Comparison of ENCODE assay signal across 1 cellular context in the genomic region with DNA sequence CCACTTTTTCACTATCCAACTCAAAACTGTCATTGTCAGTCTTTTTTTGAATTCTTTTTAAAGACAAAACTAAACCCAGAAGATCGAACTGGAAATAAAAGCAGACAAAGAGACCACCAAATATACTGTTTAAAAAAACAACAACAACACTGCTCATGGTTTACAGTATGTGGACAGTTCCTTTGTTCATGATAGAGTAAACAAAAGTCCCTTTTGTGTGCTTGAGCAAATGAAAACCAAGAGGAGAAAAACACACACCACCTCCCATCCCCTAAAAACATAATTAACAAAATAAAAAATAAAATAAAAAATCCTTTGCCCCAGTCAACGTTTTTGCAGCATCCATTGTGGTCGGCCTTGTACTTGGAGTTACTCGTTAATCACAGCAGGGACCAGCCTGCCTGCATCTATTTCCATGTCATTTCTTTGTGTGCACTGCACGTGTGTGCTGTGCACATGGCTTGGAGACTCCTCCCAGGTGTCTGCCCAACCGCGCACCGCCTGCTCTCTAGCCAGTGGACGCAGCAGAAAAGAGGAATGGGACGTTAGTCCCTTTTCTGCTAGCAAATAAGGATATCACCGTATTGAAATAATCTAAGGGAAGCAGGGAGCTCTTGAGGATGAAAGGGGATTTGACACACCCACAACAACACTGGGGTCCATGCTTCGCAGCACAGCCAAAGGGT.
TF ChIP-seq lines count a peak whose summit lies in the region.

No MANE protein-coding gene starts in this region.

TF ChIP-seq in WTC11, 78 proteins besides CTCF, POLR2A, EP300 and RAD21:
- TF ChIP-seq FOXJ3 (CRISPR knock-in tag; IDR thresholded peaks at IDR 0.05; ENCODE audit: borderline replicate concordance), result no peak
- TF ChIP-seq GTF2I (CRISPR knock-in tag; conservative IDR thresholded peaks at IDR 0.05), result no peak
- no peak for TF ChIP-seq TCF7 (CRISPR knock-in tag; IDR thresholded peaks at IDR 0.05; ENCODE audit: low read depth)
- TF ChIP-seq ZNF263 (CRISPR knock-in tag; IDR thresholded peaks at IDR 0.05; ENCODE audit: low read depth), result no peak
- TF ChIP-seq, protein P1, sequence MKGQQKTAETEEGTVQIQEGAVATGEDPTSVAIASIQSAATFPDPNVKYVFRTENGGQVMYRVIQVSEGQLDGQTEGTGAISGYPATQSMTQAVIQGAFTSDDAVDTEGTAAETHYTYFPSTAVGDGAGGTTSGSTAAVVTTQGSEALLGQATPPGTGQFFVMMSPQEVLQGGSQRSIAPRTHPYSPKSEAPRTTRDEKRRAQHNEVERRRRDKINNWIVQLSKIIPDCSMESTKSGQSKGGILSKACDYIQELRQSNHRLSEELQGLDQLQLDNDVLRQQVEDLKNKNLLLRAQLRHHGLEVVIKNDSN (CRISPR knock-in tag; IDR thresholded peaks at IDR 0.05), result no peak
- TF ChIP-seq, protein P2, sequence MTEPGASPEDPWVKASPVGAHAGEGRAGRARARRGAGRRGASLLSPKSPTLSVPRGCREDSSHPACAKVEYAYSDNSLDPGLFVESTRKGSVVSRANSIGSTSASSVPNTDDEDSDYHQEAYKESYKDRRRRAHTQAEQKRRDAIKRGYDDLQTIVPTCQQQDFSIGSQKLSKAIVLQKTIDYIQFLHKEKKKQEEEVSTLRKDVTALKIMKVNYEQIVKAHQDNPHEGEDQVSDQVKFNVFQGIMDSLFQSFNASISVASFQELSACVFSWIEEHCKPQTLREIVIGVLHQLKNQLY (CRISPR knock-in tag; IDR thresholded peaks at IDR 0.05), result no peak
- TF ChIP-seq, protein P3, sequence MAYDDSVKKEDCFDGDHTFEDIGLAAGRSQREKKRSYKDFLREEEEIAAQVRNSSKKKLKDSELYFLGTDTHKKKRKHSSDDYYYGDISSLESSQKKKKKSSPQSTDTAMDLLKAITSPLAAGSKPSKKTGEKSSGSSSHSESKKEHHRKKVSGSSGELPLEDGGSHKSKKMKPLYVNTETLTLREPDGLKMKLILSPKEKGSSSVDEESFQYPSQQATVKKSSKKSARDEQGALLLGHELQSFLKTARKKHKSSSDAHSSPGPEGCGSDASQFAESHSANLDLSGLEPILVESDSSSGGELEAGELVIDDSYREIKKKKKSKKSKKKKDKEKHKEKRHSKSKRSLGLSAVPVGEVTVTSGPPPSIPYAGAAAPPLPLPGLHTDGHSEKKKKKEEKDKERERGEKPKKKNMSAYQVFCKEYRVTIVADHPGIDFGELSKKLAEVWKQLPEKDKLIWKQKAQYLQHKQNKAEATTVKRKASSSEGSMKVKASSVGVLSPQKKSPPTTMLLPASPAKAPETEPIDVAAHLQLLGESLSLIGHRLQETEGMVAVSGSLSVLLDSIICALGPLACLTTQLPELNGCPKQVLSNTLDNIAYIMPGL (CRISPR knock-in tag; IDR thresholded peaks at IDR 0.05), result no peak
- TF ChIP-seq GABPB1 (CRISPR knock-in tag; IDR thresholded peaks at IDR 0.05), result no peak
- no peak for TF ChIP-seq GRHL2 (CRISPR knock-in tag; IDR thresholded peaks at IDR 0.05; ENCODE audit: insufficient replicate concordance, severe bottlenecking)
- no peak for TF ChIP-seq ZNF317 (CRISPR knock-in tag; IDR thresholded peaks at IDR 0.05; ENCODE audit: borderline replicate concordance, low read depth)
- TF ChIP-seq ZNF671 (CRISPR knock-in tag; IDR thresholded peaks at IDR 0.05), result no peak
- no peak for TF ChIP-seq RELA (CRISPR knock-in tag; IDR thresholded peaks at IDR 0.05; ENCODE audit: borderline replicate concordance)
- TF ChIP-seq ZNF121 (CRISPR knock-in tag; IDR thresholded peaks at IDR 0.05), result no peak
- no peak for TF ChIP-seq MYBL2 (CRISPR knock-in tag; IDR thresholded peaks at IDR 0.05)
- TF ChIP-seq, protein P4, sequence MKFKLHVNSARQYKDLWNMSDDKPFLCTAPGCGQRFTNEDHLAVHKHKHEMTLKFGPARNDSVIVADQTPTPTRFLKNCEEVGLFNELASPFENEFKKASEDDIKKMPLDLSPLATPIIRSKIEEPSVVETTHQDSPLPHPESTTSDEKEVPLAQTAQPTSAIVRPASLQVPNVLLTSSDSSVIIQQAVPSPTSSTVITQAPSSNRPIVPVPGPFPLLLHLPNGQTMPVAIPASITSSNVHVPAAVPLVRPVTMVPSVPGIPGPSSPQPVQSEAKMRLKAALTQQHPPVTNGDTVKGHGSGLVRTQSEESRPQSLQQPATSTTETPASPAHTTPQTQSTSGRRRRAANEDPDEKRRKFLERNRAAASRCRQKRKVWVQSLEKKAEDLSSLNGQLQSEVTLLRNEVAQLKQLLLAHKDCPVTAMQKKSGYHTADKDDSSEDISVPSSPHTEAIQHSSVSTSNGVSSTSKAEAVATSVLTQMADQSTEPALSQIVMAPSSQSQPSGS (CRISPR knock-in tag; IDR thresholded peaks at IDR 0.05; ENCODE audit: borderline replicate concordance, low read depth), result no peak
- TF ChIP-seq ETV6 (CRISPR knock-in tag; IDR thresholded peaks at IDR 0.05), result no peak
- no peak for TF ChIP-seq FOXP1 (CRISPR knock-in tag; IDR thresholded peaks at IDR 0.05; ENCODE audit: borderline replicate concordance)
- TF ChIP-seq ZNF138 (CRISPR knock-in tag; conservative IDR thresholded peaks at IDR 0.05), result no peak
